11 cellular contexts compared by ENCODE assay signal in the genomic region with DNA sequence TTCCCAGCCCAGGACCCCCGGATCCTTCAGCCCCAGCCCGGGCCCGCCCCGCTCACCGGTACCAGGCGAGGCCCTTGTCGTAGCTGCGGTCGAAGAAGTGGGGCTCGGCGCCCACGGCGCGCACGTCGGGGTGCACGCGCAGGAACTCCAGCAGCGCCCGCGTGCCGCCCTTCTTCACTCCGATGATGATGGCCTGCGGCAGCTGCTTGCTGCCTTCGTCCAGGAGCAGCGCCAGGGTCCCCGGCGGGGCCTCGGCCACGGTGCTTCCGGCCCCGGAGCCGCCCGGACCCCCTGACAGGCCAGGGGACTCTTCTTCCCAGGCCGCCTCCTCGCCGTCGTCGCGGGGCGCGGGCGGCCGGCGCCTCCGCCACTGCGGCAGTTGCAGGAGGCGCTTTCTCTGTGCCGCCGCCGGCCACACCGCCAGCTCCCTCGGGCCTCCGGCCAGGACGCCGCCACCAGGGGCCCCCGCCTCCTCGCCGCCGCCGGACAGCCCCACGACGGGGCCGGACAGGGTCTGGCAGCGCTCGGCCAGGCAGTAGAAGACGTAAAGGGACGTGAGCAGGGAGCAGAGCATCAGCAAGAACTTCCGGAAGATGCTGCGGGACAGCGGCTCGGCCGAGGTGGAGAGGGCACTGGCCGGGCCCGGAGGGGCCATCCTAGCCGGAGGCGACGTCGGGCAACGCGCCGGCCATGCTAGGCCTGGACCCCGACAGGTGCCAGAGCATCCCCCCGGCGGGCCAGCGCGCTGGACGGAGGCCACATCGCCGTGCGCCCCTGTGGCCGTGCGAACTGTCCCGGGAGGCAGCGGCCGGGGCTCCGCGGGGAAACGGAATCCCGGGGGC. TPM values are rescaled to one million over a fixed set of nuclear protein-coding genes. Genes with fewer than 3 reads are reported as not detected.
DNase-seq lines count a peak whose midpoint lies in the region; ATAC-seq and TF ChIP-seq lines count a peak whose summit lies in the region.
"Had no signal": no experiment of that assay in that cellular context is flagged by ENCODE, and none has a peak within 500 bp of the region (broad histone marks: within the 10 kb centered on the region; RNA-seq: fewer than 3 reads in every experiment).

No MANE protein-coding gene starts in this region.

- H3K4me1 ChIP-seq in HUES48 (ENCODE audit: control insufficient read depth, insufficient read depth, low read length) = peaks cover 8% of the 10 kb centered on the region
- H3K4me1 ChIP-seq in stomach = peaks cover 15 to 24% (median 21%) of the 10 kb centered on the region in 4 donors

- H3K9me3 ChIP-seq in HUES48 (ENCODE audit: control insufficient read depth, insufficient read depth, low read length) (no peaks in the 10 kb centered on the region), stomach (no peaks in the 10 kb centered on the region)
- H3K9me3 ChIP-seq: body of pancreas had no signal

- H3K27me3 ChIP-seq in HUES48 (ENCODE audit: control insufficient read depth, insufficient read depth, low read length) (peaks cover 23% of the 10 kb centered on the region), stomach (peaks cover 16 to 90% (median 40%) of the 10 kb centered on the region in 3 donors)

- no peak overlapping the region for H3K27ac ChIP-seq in HUES48 (ENCODE audit: low read depth, low read length)
- H3K27ac ChIP-seq in stomach = peak overlapping the region in 2 of 5 donors; percentile 44 to 74
- H3K27ac ChIP-seq: body of pancreas had no signal

- no peak for TF ChIP-seq EP300 in stomach (IDR thresholded peaks at IDR 0.05)

- H3K9ac ChIP-seq in HUES48 (ENCODE audit: low read depth, low read length) = peak overlapping the region; percentile 63

- no peaks in the 10 kb centered on the region for H3K36me3 ChIP-seq in HUES48 (ENCODE audit: control insufficient read depth, insufficient read depth, low read length)
- no peaks in the 10 kb centered on the region for H3K36me3 ChIP-seq in stomach

- ATAC-seq in HG03520 (IDR thresholded peaks at IDR 0.05; ENCODE audit: unreplicated experiment) = no peak
- no peak for ATAC-seq in HG02588 (IDR thresholded peaks at IDR 0.05; ENCODE audit: unreplicated experiment)
- no peak for ATAC-seq in GM21723 (IDR thresholded peaks at IDR 0.05; ENCODE audit: unreplicated experiment)
- no peak for ATAC-seq in GM21576 (IDR thresholded peaks at IDR 0.05; ENCODE audit: unreplicated experiment)

- DNase-seq in cardiac fibroblast (ENCODE audit: low read depth in 2 of 2) (peak in 1 of 2 donors; percentile 35), left kidney (ENCODE audit: low read depth, low spot score) (peak; percentile 52), stomach (no peak)
- DNase-seq: KG1, occipital lobe had no signal

- TF ChIP-seq POLR2A in stomach (IDR thresholded peaks at IDR 0.05) = no peak

- WGBS in stomach, 5 donors = 4 to 6% (median 5%) methylated on average over 39 to 100 of the region's 100 CpGs

- intact Hi-C loops in stomach (cut with DNase I; ENCODE audit: low total_unique reads) = no loop called here

- peak overlapping the region; percentile 72 for H3K4me3 ChIP-seq in HUES48 (ENCODE audit: low read depth, low read length)
- peak overlapping the region; percentile 71 to 76 for H3K4me3 ChIP-seq in cardiac fibroblast (replicated peaks in 1 of 2; ENCODE audit: low read depth in 2 of 2, low read length in 2 of 2)
- H3K4me3 ChIP-seq in stomach = peak overlapping the region; percentile 41 to 47 (median 44)
- H3K4me3 ChIP-seq: body of pancreas had no signal

- TF ChIP-seq CTCF in cardiac fibroblast (IDR thresholded peaks at IDR 0.05; ENCODE audit: low read depth, low read length) = no peak
- TF ChIP-seq CTCF in stomach (IDR thresholded peaks at IDR 0.05) = no peak

RNA-seq across cellular contexts. Expression of gene HS3ST3A1, which starts 1.0 kb away (rescaled TPM):
- 10 to 100 TPM in 1 of 5 donors, 1 to 10 TPM in 3, not detected in 1; 1.8 to 10.7 (median 5.8) TPM for total RNA-seq in stomach
- 1 to 10 TPM in 1 of 3 donors, under 1 TPM in 2; 0.56 to 1.1 (median 0.63) TPM for polyA plus RNA-seq in stomach
- total RNA-seq: body of pancreas had no signal
